Comparison of ENCODE assay signal across 25 cellular contexts in genomic region chr4:113844369-113844768, GRCh38.
DNase-seq lines count a peak whose midpoint lies in the region; ATAC-seq lines count a peak whose summit lies in the region.
"Had no signal": no experiment of that assay in that cellular context is flagged by ENCODE, and none has a peak within 500 bp of the region (broad histone marks: within the 10 kb centered on the region; RNA-seq: fewer than 3 reads in every experiment).

No MANE protein-coding gene starts in this region.

- no peak for DNase-seq in Karpas-422
- DNase-seq in DMS153 (lab: John Stamatoyannopoulos, UW) = no peak
- no peak for DNase-seq in KG1 (lab: John Stamatoyannopoulos, UW)
- no peak for DNase-seq in NCI-H1436 treated with DMSO at 0.1 percent for 48 hours (lab: John Stamatoyannopoulos, UW)
- DNase-seq: activated gamma-delta T cell, BE2C, cerebellar nuclear complex, COR-L47, DND-41, glutamatergic neuron, NCI-H1105 treated with DMSO at 0.1 percent for 48 hours, NCI-H510A treated with DMSO at 0.1 percent for 48 hours, ovary, retina, small intestine, substantia nigra, upper lobe of left lung had no signal

- peaks cover 19 to 24% (median 22%) of the 10 kb centered on the region in 10 experiments for H3K4me1 ChIP-seq in BLaER1 treated with 17β-estradiol and CSF1 and Interleukin-3, amounts not matched to agents 10 nM and 100 nM
- peaks cover 20% of the 10 kb centered on the region for H3K4me1 ChIP-seq in Karpas-422 (ENCODE audit: low read length)
- H3K4me1 ChIP-seq: BE2C, HAP-1, SJSA1, upper lobe of left lung had no signal

- no peaks in the 10 kb centered on the region for H3K27me3 ChIP-seq in BLaER1 treated with 17β-estradiol and CSF1 and Interleukin-3, amounts not matched to agents 10 nM and 100 nM
- no peaks in the 10 kb centered on the region; the same call in 1 of the 2 replicates for H3K27me3 ChIP-seq in Karpas-422 (ENCODE audit: low read length)
- H3K27me3 ChIP-seq: BE2C, ovary, SJSA1, upper lobe of left lung had no signal

- H4K20me1 ChIP-seq in BLaER1 treated with 17β-estradiol and CSF1 and Interleukin-3, amounts not matched to agents 10 nM and 100 nM = no peaks in the 10 kb centered on the region
- no peaks in the 10 kb centered on the region for H4K20me1 ChIP-seq in Karpas-422 (ENCODE audit: insufficient read depth, low read depth, low read length)

- ATAC-seq in GM18909 (IDR thresholded peaks at IDR 0.05; ENCODE audit: poor library complexity, unreplicated experiment) (peak; percentile 51), HG02798 (IDR thresholded peaks at IDR 0.05; ENCODE audit: poor library complexity, unreplicated experiment) (peak; percentile 60), GM21367 (IDR thresholded peaks at IDR 0.05; ENCODE audit: unreplicated experiment) (no peak)
- ATAC-seq: natural killer cell treated with Interleukin-12 subunit alpha and Interleukin-12 subunit beta and Interleukin-15 and Interleukin-18, amount 100 ng/mL, for 72 hours had no signal

- H2AFZ ChIP-seq in Karpas-422 (ENCODE audit: low read length) = no peak overlapping the region

- H3K4me2 ChIP-seq in BLaER1 treated with 17β-estradiol and CSF1 and Interleukin-3, amounts not matched to agents 10 nM and 100 nM = peak overlapping the region; percentile 51 to 70 (median 66); a peak in 17 of 22 replicates
- H3K4me2 ChIP-seq in Karpas-422 (ENCODE audit: low read depth, low read length, poor library complexity, severe bottlenecking) = peak overlapping the region; percentile 65

- no peak overlapping the region for H3K4me3 ChIP-seq in BLaER1 treated with 17β-estradiol and CSF1 and Interleukin-3, amounts not matched to agents 10 nM and 100 nM
- H3K4me3 ChIP-seq in Karpas-422 (ENCODE audit: low read length) = no peak overlapping the region
- H3K4me3 ChIP-seq: HAP-1, ovary, SJSA1, upper lobe of left lung had no signal

- no peaks in the 10 kb centered on the region for H3K9me2 ChIP-seq in Karpas-422 (replicated peaks; ENCODE audit: insufficient read depth, low read length)

- H3K36me3 ChIP-seq in BLaER1 treated with 17β-estradiol and CSF1 and Interleukin-3, amounts not matched to agents 10 nM and 100 nM = no peaks in the 10 kb centered on the region
- H3K36me3 ChIP-seq in Karpas-422 (ENCODE audit: insufficient read depth, low read length) = no peaks in the 10 kb centered on the region
- H3K36me3 ChIP-seq: BE2C, HAP-1, ovary, SJSA1, upper lobe of left lung had no signal

- peak overlapping the region in 6 of 11 experiments; percentile 42 to 65 (median 57); a peak in 10 of 22 replicates for H3K27ac ChIP-seq in BLaER1 treated with 17β-estradiol and CSF1 and Interleukin-3, amounts not matched to agents 10 nM and 100 nM
- no peak overlapping the region for H3K27ac ChIP-seq in Karpas-422 (ENCODE audit: low read length)
- H3K27ac ChIP-seq: HL-60, ovary, SJSA1, upper lobe of left lung had no signal

- peaks cover 0 to 8% (median 0%) of the 10 kb centered on the region in 11 experiments; a peak in 2 of 22 replicates for H3K9me3 ChIP-seq in BLaER1 treated with 17β-estradiol and CSF1 and Interleukin-3, amounts not matched to agents 10 nM and 100 nM (replicated peaks in 1 of 11)
- H3K9me3 ChIP-seq in Karpas-422 (ENCODE audit: low read length) = no peaks in the 10 kb centered on the region
- H3K9me3 ChIP-seq: BE2C, HAP-1, ovary, SJSA1, upper lobe of left lung had no signal

- H3K9ac ChIP-seq in BLaER1 treated with 17β-estradiol and CSF1 and Interleukin-3, amounts not matched to agents 10 nM and 100 nM = no peak overlapping the region
- H3K9ac ChIP-seq in Karpas-422 (ENCODE audit: low read length) = no peak overlapping the region

- H3K79me2 ChIP-seq in Karpas-422 (ENCODE audit: low read length) = no peaks in the 10 kb centered on the region
